Comparison of ENCODE assay signal across 8 cellular contexts in the genomic region with DNA sequence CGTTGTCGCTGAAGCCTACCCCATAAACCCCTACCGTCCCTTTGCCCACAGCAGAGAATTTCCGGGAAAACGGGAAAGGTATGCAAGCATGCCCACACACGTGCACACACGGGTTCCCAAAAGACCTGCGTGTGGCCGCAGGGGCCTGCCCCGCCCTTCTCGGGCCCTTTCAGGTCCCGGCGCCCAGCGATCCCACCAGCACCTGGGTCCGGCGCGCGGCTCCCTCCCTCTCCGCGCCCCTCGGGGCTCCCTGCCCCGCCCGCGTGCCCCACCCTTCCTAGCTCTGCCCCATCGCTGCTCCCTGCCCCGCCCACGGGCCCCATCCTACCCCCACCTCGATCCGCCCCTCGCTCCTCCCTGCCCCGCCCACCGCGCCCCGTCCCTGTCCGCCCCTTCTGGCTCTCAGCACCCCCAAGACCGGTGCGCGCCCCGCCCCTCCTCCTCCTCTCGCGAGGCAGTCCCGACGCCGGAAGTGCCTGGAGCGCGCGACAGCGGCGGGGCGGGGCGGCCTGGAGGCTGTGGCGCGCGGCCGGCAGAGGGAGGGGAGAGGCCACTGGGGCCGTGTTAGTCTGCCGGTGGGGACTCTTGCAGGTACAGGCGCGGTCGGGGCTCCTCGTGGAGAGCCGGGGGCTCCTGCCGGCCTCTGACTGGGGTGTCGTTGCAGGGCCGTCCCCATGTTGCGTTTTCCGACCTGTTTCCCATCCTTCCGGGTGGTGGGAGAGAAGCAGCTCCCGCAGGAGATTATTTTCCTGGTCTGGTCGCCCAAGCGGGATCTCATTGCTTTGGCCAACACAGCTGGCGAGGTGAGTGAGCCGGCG. TPM values are rescaled to one million over a fixed set of nuclear protein-coding genes. Genes with fewer than 3 reads are reported as not detected.
DNase-seq lines count a peak whose midpoint lies in the region; ATAC-seq, FAIRE-seq and TF ChIP-seq lines count a peak whose summit lies in the region.

A gene with protein sequence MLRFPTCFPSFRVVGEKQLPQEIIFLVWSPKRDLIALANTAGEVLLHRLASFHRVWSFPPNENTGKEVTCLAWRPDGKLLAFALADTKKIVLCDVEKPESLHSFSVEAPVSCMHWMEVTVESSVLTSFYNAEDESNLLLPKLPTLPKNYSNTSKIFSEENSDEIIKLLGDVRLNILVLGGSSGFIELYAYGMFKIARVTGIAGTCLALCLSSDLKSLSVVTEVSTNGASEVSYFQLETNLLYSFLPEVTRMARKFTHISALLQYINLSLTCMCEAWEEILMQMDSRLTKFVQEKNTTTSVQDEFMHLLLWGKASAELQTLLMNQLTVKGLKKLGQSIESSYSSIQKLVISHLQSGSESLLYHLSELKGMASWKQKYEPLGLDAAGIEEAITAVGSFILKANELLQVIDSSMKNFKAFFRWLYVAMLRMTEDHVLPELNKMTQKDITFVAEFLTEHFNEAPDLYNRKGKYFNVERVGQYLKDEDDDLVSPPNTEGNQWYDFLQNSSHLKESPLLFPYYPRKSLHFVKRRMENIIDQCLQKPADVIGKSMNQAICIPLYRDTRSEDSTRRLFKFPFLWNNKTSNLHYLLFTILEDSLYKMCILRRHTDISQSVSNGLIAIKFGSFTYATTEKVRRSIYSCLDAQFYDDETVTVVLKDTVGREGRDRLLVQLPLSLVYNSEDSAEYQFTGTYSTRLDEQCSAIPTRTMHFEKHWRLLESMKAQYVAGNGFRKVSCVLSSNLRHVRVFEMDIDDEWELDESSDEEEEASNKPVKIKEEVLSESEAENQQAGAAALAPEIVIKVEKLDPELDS (plus strand): TSS at position 510 of the 818 bp plus-strand sequence. CDS start 165 bp downstream, at position 675.

- H3K9me3 ChIP-seq in OCI-LY7 (ENCODE audit: low read length): no peaks in the 10 kb centered on the region
- H3K9me3 ChIP-seq in mononuclear cell (ENCODE audit: low read depth, low read length): no peaks in the 10 kb centered on the region

- H3K9me2 ChIP-seq in OCI-LY7 (ENCODE audit: insufficient read depth, low read length): no peaks in the 10 kb centered on the region

- H2AFZ ChIP-seq in OCI-LY7 (ENCODE audit: low read length): peak within 1 kb of the TSS; percentile 93

- ATAC-seq in GM21526 (IDR thresholded peaks at IDR 0.05; ENCODE audit: low FRiP score, unreplicated experiment): peak; percentile 97

- no peak for FAIRE-seq in D721Med (lab: Jason Lieb, UNC)

- H3K4me2 ChIP-seq in OCI-LY7 (ENCODE audit: low read length): peak within 1 kb of the TSS; percentile 79

- peak within 1 kb of the TSS; percentile 54 for H3K27ac ChIP-seq in OCI-LY7 (ENCODE audit: low read depth, low read length, poor library complexity, severe bottlenecking)

- no TSS peak for BruUV-seq in OCI-LY7 (replicated peaks; lab: Mats Ljungman, UMichigan)

- H3K27me3 ChIP-seq in mononuclear cell (ENCODE audit: insufficient read depth, low read length): no peaks in the 10 kb centered on the region

- H3K79me2 ChIP-seq in OCI-LY7 (ENCODE audit: insufficient read depth, low read depth, low read length): peaks cover 30% of the 10 kb centered on the region

- DNase-seq in D721Med (ENCODE audit: insufficient read length, low spot score) (peak; percentile 78), HuH-7 (ENCODE audit: low spot score) (peak; percentile 98), OCI-LY7 (ENCODE audit: low spot score) (peak; percentile 96), activated T-cell treated with anti-CD3 and anti-CD28 coated beads for 1 hour (ENCODE audit: low read depth) (peak; percentile 98), epithelial cell of esophagus (ENCODE audit: low read depth) (peak; percentile 94)
- DNase-seq in stimulated activated CD8-positive, alpha-beta memory T cell treated with anti-CD3 and anti-CD28 coated beads, Interleukin-2, amount 100 ng/mL, for 48 hours (ENCODE audit: low read depth in 2 of 2): peak; percentile 99 to 100

- peaks cover 24% of the 10 kb centered on the region for H3K4me1 ChIP-seq in OCI-LY7 (ENCODE audit: insufficient read depth, low read length, poor library complexity, severe bottlenecking)
- H3K4me1 ChIP-seq in mononuclear cell (ENCODE audit: insufficient read depth, low read length): peaks cover 26% of the 10 kb centered on the region

- TF ChIP-seq CTCF in D721Med (IDR thresholded peaks at IDR 0.05; ENCODE audit: insufficient read depth, missing control alignments) (no peak), OCI-LY7 (conservative IDR thresholded peaks at IDR 0.05; ENCODE audit: low read length) (no peak), epithelial cell of esophagus (IDR thresholded peaks at IDR 0.05; ENCODE audit: insufficient read depth, low read depth, low read length, missing control alignments) (no peak)

- CTCF ChIA-PET in OCI-LY7 (lab: Charles Lee; ENCODE audit: unreplicated experiment): interaction anchor here (1.0 to 1.1 kb wide), 2 partner anchors 10 to 65 kb away, joined by 3 read pairs; partner anchors contain the start of gene ZCCHC4

- no peaks in the 10 kb centered on the region for H4K20me1 ChIP-seq in OCI-LY7 (ENCODE audit: insufficient read depth, low read length)

- H3K36me3 ChIP-seq in OCI-LY7 (ENCODE audit: insufficient read depth, low read length): peaks cover 40% of the 10 kb centered on the region

- intact Hi-C loops in OCI-LY7 (cut with micrococcal nuclease; ENCODE audit: unreplicated experiment): loop anchor here (1.0 to 5.0 kb wide), 4 partner anchors 65 to 795 kb away; partner anchors contain the start of genes DHX15, PI4K2B, SEPSECS and ZCCHC4

- POLR2A ChIA-PET in OCI-LY7 (lab: Charles Lee): interaction anchor here (0.6 to 1.9 kb wide), 9 partner anchors 10 to 1003 kb away, joined by 3 to 14 read pairs (median 4); partner anchors contain the start of genes DHX15, SEPSECS and ZCCHC4

- H3K4me3 ChIP-seq in OCI-LY7 (ENCODE audit: low read depth, low read length, poor library complexity, severe bottlenecking) (peak within 1 kb of the TSS; percentile 100), epithelial cell of esophagus (ENCODE audit: low read length) (peak within 1 kb of the TSS; percentile 92), mononuclear cell (ENCODE audit: low read length) (peak within 1 kb of the TSS; percentile 92)

RNA-seq across cellular contexts. Expression of the gene that starts here (rescaled TPM):
- total RNA-seq in OCI-LY7 (2014; rRNA removed; shearing (Covaris generic)): 32.7 and 36.1 TPM in 2 replicates
- 47.6 and 50.6 TPM in 2 replicates for total RNA-seq in OCI-LY7 (2022)
- total RNA-seq in mononuclear cell: 15.1 TPM

Comparison
In these comparisons a context has a peak if more than half of its experiments do, and no peak if none do; other contexts are left out.
1. Peak in every context shown above with its lines: DNase-seq, ATAC-seq, H3K4me3 ChIP-seq and H3K27ac ChIP-seq.